In the genomic region with DNA sequence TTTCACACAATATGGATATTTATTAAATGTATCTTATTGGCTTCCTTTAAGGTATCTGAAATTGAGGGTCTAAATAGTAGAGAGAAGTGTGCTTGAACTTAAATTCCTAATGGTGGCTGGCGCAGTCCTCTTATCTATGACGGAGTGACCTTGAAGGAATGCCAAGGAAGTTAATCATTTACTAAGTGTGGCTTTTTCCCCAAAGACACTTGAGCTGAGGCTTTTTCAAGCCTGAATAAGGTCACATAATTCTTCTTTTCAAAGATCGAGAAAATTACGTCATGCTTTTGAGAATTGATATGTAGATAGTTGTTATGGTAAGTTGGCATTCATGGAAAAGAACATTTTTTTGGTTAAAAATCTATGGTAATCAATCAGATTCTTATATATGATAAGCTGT, we compare ENCODE assay signal across 28 cellular contexts. TPM values are rescaled to one million over a fixed set of nuclear protein-coding genes. Genes with fewer than 3 reads are reported as not detected.
DNase-seq lines count a peak whose midpoint lies in the region; ATAC-seq and TF ChIP-seq lines count a peak whose summit lies in the region.
"Had no signal": no experiment of that assay in that cellular context is flagged by ENCODE, and none has a peak within 500 bp of the region (broad histone marks: within the 10 kb centered on the region; RNA-seq: fewer than 3 reads in every experiment).

No MANE protein-coding gene starts in this region.

- no peak for ATAC-seq in HG02623 (IDR thresholded peaks at IDR 0.05; ENCODE audit: unreplicated experiment)
- ATAC-seq in HG03457 (IDR thresholded peaks at IDR 0.05; ENCODE audit: unreplicated experiment): no peak
- ATAC-seq: activated CD4-positive, CD25-positive, alpha-beta regulatory T cell treated with anti-CD3 and anti-CD28 coated beads, Interleukin-2, amount 50 U/mL, for 24 hours; activated CD8-positive, alpha-beta T cell treated with anti-CD3 and anti-CD28 coated beads for 36 hours; GM23338; stimulated activated effector memory CD8-positive, alpha-beta T cell treated with anti-CD3 and anti-CD28 coated beads, Interleukin-12 subunit alpha, Interleukin-12 subunit beta, amount 100 ng/mL, for 72 hours; upper lobe of right lung had no signal

- no peak for TF ChIP-seq CTCF in cardiac fibroblast (IDR thresholded peaks at IDR 0.05; ENCODE audit: low read depth, low read length)

- DNase-seq in DMS53 treated with DMSO at 0.1 percent for 48 hours (lab: John Stamatoyannopoulos, UW; ENCODE audit: unreplicated experiment): peak; percentile 45
- peak; percentile 8 to 33 for DNase-seq in cardiac fibroblast (ENCODE audit: low read depth in 2 of 2)
- peak; percentile 22 for DNase-seq in kidney glomerular epithelial cell (lab: John Stamatoyannopoulos, UW)
- peak; percentile 79 for DNase-seq in renal cortical epithelial cell (ENCODE audit: low read depth)
- no peak for DNase-seq in Ammon's horn (ENCODE audit: low spot score)
- DNase-seq in UCSD-AML1 (lab: John Stamatoyannopoulos, UW; ENCODE audit: unreplicated experiment): no peak
- DNase-seq: activated CD8-positive, alpha-beta T cell treated with anti-CD3 and anti-CD28 coated beads for 36 hours; activated effector memory CD4-positive, alpha-beta T cell treated with Interleukin-2 at 50 U/mL for 16 hours; activated naive CD8-positive, alpha-beta T cell treated with anti-CD3 and anti-CD28 coated beads, Interleukin-2, amount 10 ng/mL, durations not matched to agents 7 days and 5 days; CD4-positive, CD25-positive, alpha-beta regulatory T cell; cerebellar nuclear complex; DMS 273 treated with DMSO at 0.1 percent for 48 hours; effector CD4-positive, alpha-beta T cell; foreskin fibroblast; naive B cell; NCI-H1694 treated with DMSO at 0.1 percent for 48 hours; NCI-H2171 treated with DMSO at 0.1 percent for 48 hours; nucleus accumbens; RPMI8226; substantia nigra; T-helper 1 cell; upper lobe of right lung had no signal

- no peak overlapping the region for H3K4me3 ChIP-seq in cardiac fibroblast (replicated peaks in 1 of 2; ENCODE audit: low read depth in 2 of 2, low read length in 2 of 2)
- H3K4me3 ChIP-seq: GM23338, smooth muscle cell, upper lobe of right lung had no signal

RNA-seq across cellular contexts. Expression of a gene that starts 11.7 kb away (rescaled TPM):
- total RNA-seq in renal cortical epithelial cell: 36.7 and 62.7 TPM in 2 replicates

Comparison
In these comparisons a context has a peak if more than half of its experiments do, and no peak if none do; other contexts are left out.
1. DNase-seq: peak in DMS53 treated with DMSO at 0.1 percent for 48 hours (single experiment), cardiac fibroblast (2 of 2), kidney glomerular epithelial cell (single experiment) and renal cortical epithelial cell (single experiment); none in Ammon's horn (single experiment) and UCSD-AML1 (single experiment).